In genomic region chr16:72013389-72013788, GRCh38 we compare ENCODE assay signal across 10 cellular contexts. TPM values are rescaled to one million over a fixed set of nuclear protein-coding genes. Genes with fewer than 3 reads are reported as not detected.
DNase-seq lines count a peak whose midpoint lies in the region; ATAC-seq and TF ChIP-seq lines count a peak whose summit lies in the region.
"Had no signal": no experiment of that assay in that cellular context is flagged by ENCODE, and none has a peak within 500 bp of the region (broad histone marks: within the 10 kb centered on the region; RNA-seq: fewer than 3 reads in every experiment).

No MANE protein-coding gene starts in this region.

- ATAC-seq in effector memory CD8-positive, alpha-beta T cell (replicated peaks) = no peak
- ATAC-seq in GM19324 (IDR thresholded peaks at IDR 0.05; ENCODE audit: low FRiP score, unreplicated experiment) (no peak), HG02678 (IDR thresholded peaks at IDR 0.05; ENCODE audit: unreplicated experiment) (no peak)

- H3K9me3 Mint-ChIP-seq in CD8-positive, alpha-beta memory T cell = no peaks in the 10 kb centered on the region
- no peaks in the 10 kb centered on the region for H3K9me3 Mint-ChIP-seq in effector memory CD8-positive, alpha-beta T cell
- no peaks in the 10 kb centered on the region for H3K9me3 Mint-ChIP-seq in nephron progenitor cell

- peak in 1 of 5 donors; percentile 13 for DNase-seq in CD8-positive, alpha-beta memory T cell
- DNase-seq in NCI-H226 (peak; percentile 87), nephron progenitor cell (no peak), NCI-H187 (lab: John Stamatoyannopoulos, UW) (no peak), NCI-H2171 (lab: John Stamatoyannopoulos, UW) (no peak)
- no peak for DNase-seq in effector memory CD8-positive, alpha-beta T cell
- DNase-seq: mucosa of descending colon had no signal

- peak overlapping the region; percentile 27 to 94 (median 86) for H3K27ac Mint-ChIP-seq in CD8-positive, alpha-beta memory T cell
- peak overlapping the region; percentile 68 to 85 for H3K27ac Mint-ChIP-seq in effector memory CD8-positive, alpha-beta T cell
- H3K27ac Mint-ChIP-seq in nephron progenitor cell = peak overlapping the region; percentile 96

- H3K36me3 Mint-ChIP-seq in CD8-positive, alpha-beta memory T cell = peaks cover 0 to 54% (median 8%) of the 10 kb centered on the region in 3 donors
- H3K36me3 Mint-ChIP-seq in effector memory CD8-positive, alpha-beta T cell (ENCODE audit: insufficient read depth) = peaks cover 14% of the 10 kb centered on the region
- peaks cover 36% of the 10 kb centered on the region for H3K36me3 Mint-ChIP-seq in nephron progenitor cell (ENCODE audit: low read depth)

- POLR2A ChIA-PET in CD8-positive, alpha-beta memory T cell (lab: Charles Lee) = no interaction called here

- H3K36me3 ChIP-seq in CD8-positive, alpha-beta memory T cell (ENCODE audit: insufficient read depth, low read length) = peaks cover 4% of the 10 kb centered on the region

- TF ChIP-seq CTCF in nephron progenitor cell (IDR thresholded peaks at IDR 0.05) = no peak

- CTCF ChIA-PET in CD8-positive, alpha-beta memory T cell (lab: Charles Lee) = interaction anchor here (1.8 kb wide), 1 partner anchor 9 kb away, joined by 4 read pairs; no protein-coding TSS in a partner anchor

- H3K27me3 Mint-ChIP-seq in CD8-positive, alpha-beta memory T cell = no peaks in the 10 kb centered on the region
- no peaks in the 10 kb centered on the region for H3K27me3 Mint-ChIP-seq in effector memory CD8-positive, alpha-beta T cell
- no peaks in the 10 kb centered on the region for H3K27me3 Mint-ChIP-seq in nephron progenitor cell (ENCODE audit: low read depth, poor library complexity)

- H3K27me3 ChIP-seq in CD8-positive, alpha-beta memory T cell (ENCODE audit: insufficient read depth, low read length, poor library complexity, severe bottlenecking) = no peaks in the 10 kb centered on the region

- H3K27ac ChIP-seq in CD8-positive, alpha-beta memory T cell (ENCODE audit: low read depth, low read length) = peak overlapping the region; percentile 57

- H3K9me3 ChIP-seq in CD8-positive, alpha-beta memory T cell (ENCODE audit: low read length) = no peaks in the 10 kb centered on the region
- H3K9me3 ChIP-seq: mucosa of descending colon had no signal

- H3K4me3 Mint-ChIP-seq in CD8-positive, alpha-beta memory T cell = peak overlapping the region in 4 of 7 donors; percentile 8 to 72 (median 37)
- H3K4me3 Mint-ChIP-seq in effector memory CD8-positive, alpha-beta T cell = peak overlapping the region in 1 of 2 donors; percentile 37
- peak overlapping the region; percentile 11 for H3K4me3 Mint-ChIP-seq in nephron progenitor cell

- no peaks in the 10 kb centered on the region for H3K4me1 ChIP-seq in CD8-positive, alpha-beta memory T cell (ENCODE audit: insufficient read depth, low read length)

- H3K4me3 ChIP-seq in CD8-positive, alpha-beta memory T cell (ENCODE audit: low read length) = no peak overlapping the region
- H3K4me3 ChIP-seq: mucosa of descending colon had no signal

- H3K4me1 Mint-ChIP-seq in CD8-positive, alpha-beta memory T cell = peaks cover 30 to 38% (median 33%) of the 10 kb centered on the region in 3 donors
- peaks cover 12 to 38% of the 10 kb centered on the region in 2 donors for H3K4me1 Mint-ChIP-seq in effector memory CD8-positive, alpha-beta T cell (ENCODE audit: low read depth in 2 of 2)
- H3K4me1 Mint-ChIP-seq in nephron progenitor cell = peaks cover 55% of the 10 kb centered on the region

RNA-seq across cellular contexts. Expression of gene DHODH, which starts 4.8 kb away (rescaled TPM):
- 10 to 100 TPM; 26.2 to 28.5 TPM for total RNA-seq in CD8-positive, alpha-beta memory T cell
- polyA plus RNA-seq in CD8-positive, alpha-beta memory T cell = 10.7 TPM

RNA-seq across cellular contexts. Expression of gene PKD1L3, which starts 13.2 kb away (rescaled TPM):
- total RNA-seq in CD8-positive, alpha-beta memory T cell = not detected
- not detected for polyA plus RNA-seq in CD8-positive, alpha-beta memory T cell
- total RNA-seq: HT-29 had no signal

RNA-seq across cellular contexts. Expression of gene HP, which starts 40.9 kb away (rescaled TPM):
- not detected for total RNA-seq in CD8-positive, alpha-beta memory T cell
- polyA plus RNA-seq in CD8-positive, alpha-beta memory T cell = not detected
- total RNA-seq: HT-29 had no signal

RNA-seq across cellular contexts. Expression of gene HPR, which starts 49.6 kb away (rescaled TPM):
- total RNA-seq in CD8-positive, alpha-beta memory T cell = not detected
- polyA plus RNA-seq in CD8-positive, alpha-beta memory T cell = not detected
- total RNA-seq: HT-29 had no signal
